21 cellular contexts compared by ENCODE assay signal in the genomic region with DNA sequence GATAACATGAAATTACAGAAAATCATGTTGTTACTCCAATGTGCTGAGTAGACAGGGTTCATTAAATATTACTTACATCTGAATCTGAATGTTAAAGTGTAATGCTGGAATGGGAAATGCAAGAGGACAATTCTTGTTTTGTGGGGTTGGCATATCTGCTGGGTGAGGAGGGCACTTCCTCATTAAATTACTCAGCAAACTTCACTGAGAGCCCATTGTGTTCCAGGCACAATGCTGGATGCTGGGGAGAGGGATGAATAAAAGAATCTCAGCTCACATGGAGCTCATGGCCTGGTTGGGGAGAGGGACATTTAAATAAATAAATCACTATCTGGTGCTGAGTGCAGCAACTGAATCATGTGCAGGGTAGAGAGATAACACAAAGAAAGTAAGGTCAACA.
A peak's percentile ranks its signal among the peaks of the same experiment; 100 is the strongest.
DNase-seq lines count a peak whose midpoint lies in the region; ATAC-seq lines count a peak whose summit lies in the region.
"Had no signal": no experiment of that assay in that cellular context is flagged by ENCODE, and none has a peak within 500 bp of the region (broad histone marks: within the 10 kb centered on the region; RNA-seq: fewer than 3 reads in every experiment).

No MANE protein-coding gene starts in this region.

- in situ Hi-C loops in Caki2 (cut with HindIII; ENCODE audit: low pct_unique_long_range_greater_than_20kb, low sequenced_read_pairs) = no loop called here

- DNase-seq in Caki2 (ENCODE audit: low read depth) (peak; percentile 23), NCI-H748 treated with DMSO at 0.1 percent for 48 hours (lab: John Stamatoyannopoulos, UW) (peak; percentile 1), hippocampal formation (lab: John Stamatoyannopoulos, UW) (peak; percentile 16 to 28), putamen (ENCODE audit: low spot score) (peak; percentile 84)
- DNase-seq in activated CD4-positive, CD25-positive, alpha-beta regulatory T cell (lab: John Stamatoyannopoulos, UW) = no peak
- DNase-seq: activated CD4-positive, alpha-beta T cell treated with anti-CD3 and anti-CD28 coated beads, Interleukin-2, amount 50 U/mL, for 1 hour; CD8-positive, alpha-beta T cell; GDM1; islet precursor cell; lower lobe of right lung; NCI-H1694; NCI-H2171 treated with DMSO at 0.1 percent for 48 hours; NCI-H524 treated with DMSO at 0.1 percent for 48 hours; stimulated activated CD4-positive, alpha-beta T cell treated with anti-CD3 and anti-CD28 coated beads, Interleukin-2, amount 100 ng/mL, for 48 hours had no signal

- no peak for ATAC-seq in GM21526 (IDR thresholded peaks at IDR 0.05; ENCODE audit: low FRiP score, unreplicated experiment)
- no peak for ATAC-seq in GM21528 (IDR thresholded peaks at IDR 0.05; ENCODE audit: low FRiP score, unreplicated experiment)
- ATAC-seq: activated naive CD4-positive, alpha-beta T cell treated with anti-CD3 and anti-CD28 coated beads, Interleukin-2, amount 50 U/mL, for 72 hours; activated T-helper 17 cell treated with anti-CD3 and anti-CD28 coated beads, Interleukin-2, amount 50 U/mL, for 72 hours; CD8-positive, alpha-beta T cell; gastroesophageal sphincter; lower lobe of right lung; SK-N-SH treated with all-trans-retinoic acid at 6 μM for 48 hours; stimulated activated effector memory CD8-positive, alpha-beta T cell treated with anti-CD3 and anti-CD28 coated beads, Interleukin-12 subunit alpha, Interleukin-12 subunit beta, amount 100 ng/mL, for 72 hours had no signal

Comparison
In these comparisons a context has a peak if more than half of its experiments do, and no peak if none do; other contexts are left out.
1. DNase-seq: peak in Caki2 (single experiment), NCI-H748 treated with DMSO at 0.1 percent for 48 hours (single experiment), hippocampal formation (2 of 2) and putamen (single experiment); none in activated CD4-positive, CD25-positive, alpha-beta regulatory T cell (0 of 4).